Comparison of ENCODE assay signal across 9 cellular contexts in genomic region chr21:41369915-41370839, GRCh38. TPM values are rescaled to one million over a fixed set of nuclear protein-coding genes. Genes with fewer than 3 reads are reported as not detected.
DNase-seq lines count a peak whose midpoint lies in the region; ATAC-seq, FAIRE-seq and TF ChIP-seq lines count a peak whose summit lies in the region.
"Had no signal": no experiment of that assay in that cellular context is flagged by ENCODE, and none has a peak within 500 bp of the region (broad histone marks: within the 10 kb centered on the region; RNA-seq: fewer than 3 reads in every experiment).

No MANE protein-coding gene starts in this region.

- H2AFZ ChIP-seq in OCI-LY1 (ENCODE audit: low read length), result 0 out of 2 replicates have a peak overlapping the region, but pooled peaks have one; percentile 48

- H3K4me1 ChIP-seq in OCI-LY1 (ENCODE audit: insufficient read depth, low read length, severe bottlenecking), result peaks cover 61% of the 10 kb centered on the region
- peaks cover 5 to 19% of the 10 kb centered on the region in 2 donors for H3K4me1 ChIP-seq in small intestine (ENCODE audit: control insufficient read depth in 2 of 2, insufficient read depth in 1 of 2, low read depth in 1 of 2, low read length in 1 of 2)

- H3K9me3 ChIP-seq in OCI-LY1 (ENCODE audit: low read length) (no peaks in the 10 kb centered on the region), small intestine (ENCODE audit: control insufficient read depth, low read depth) (no peaks in the 10 kb centered on the region)

- peak overlapping the region; percentile 87 for H3K4me2 ChIP-seq in OCI-LY1 (ENCODE audit: low read length)

- peak overlapping the region; percentile 87 for H3K9ac ChIP-seq in OCI-LY1 (ENCODE audit: low read length)

- FAIRE-seq in small intestine (lab: Jason Lieb, UNC) (no peak), H54 (lab: Jason Lieb, UNC) (no peak)

- no peak for TF ChIP-seq POLR2A in H54 (IDR thresholded peaks at IDR 0.05; ENCODE audit: low read depth, low read length)

- H3K27ac ChIP-seq in OCI-LY1 (ENCODE audit: low read depth, low read length, poor library complexity, severe bottlenecking), result peak overlapping the region; percentile 97
- H3K27ac ChIP-seq in small intestine (ENCODE audit: low read depth in 1 of 2, low read length in 1 of 2), result peak overlapping the region in 1 of 2 donors; percentile 65

- H3K4me3 Mint-ChIP-seq in effector memory CD8-positive, alpha-beta T cell, result peak overlapping the region; percentile 84 to 86

- peak; percentile 6 for ATAC-seq in GM18502 (IDR thresholded peaks at IDR 0.05; ENCODE audit: poor library complexity, unreplicated experiment)
- ATAC-seq in effector memory CD8-positive, alpha-beta T cell (replicated peaks), result peak; percentile 63

- H3K27ac Mint-ChIP-seq in effector memory CD8-positive, alpha-beta T cell, result peak overlapping the region; percentile 93

- H3K9me2 ChIP-seq in OCI-LY1 (ENCODE audit: low read depth, low read length), result no peaks in the 10 kb centered on the region

- no peaks in the 10 kb centered on the region for H3K27me3 ChIP-seq in OCI-LY1 (ENCODE audit: insufficient read depth, low read length)
- H3K27me3 ChIP-seq in small intestine (ENCODE audit: control insufficient read depth in 2 of 2, insufficient read depth in 2 of 2, low read length in 2 of 2), result no peaks in the 10 kb centered on the region

- peaks cover 31% of the 10 kb centered on the region for H3K79me2 ChIP-seq in OCI-LY1 (ENCODE audit: insufficient read depth, low read length)

- TF ChIP-seq CTCF in OCI-LY1 (IDR thresholded peaks at IDR 0.05; ENCODE audit: low read length), result no peak

- peaks cover 25% of the 10 kb centered on the region; the same call in 1 of the 2 replicates for H3K36me3 ChIP-seq in OCI-LY1 (ENCODE audit: insufficient read depth, low read length)
- H3K36me3 ChIP-seq in small intestine (ENCODE audit: control insufficient read depth in 2 of 2, insufficient read depth in 2 of 2, low read length in 2 of 2), result no peaks in the 10 kb centered on the region

- peak overlapping the region; percentile 81 for H3K4me3 ChIP-seq in OCI-LY1 (ENCODE audit: low read depth, low read length, poor library complexity, severe bottlenecking)
- peak overlapping the region in 1 of 2 donors; percentile 24 for H3K4me3 ChIP-seq in small intestine (ENCODE audit: low read depth in 1 of 2, low read length in 2 of 2)

- no peaks in the 10 kb centered on the region for H3K9me3 Mint-ChIP-seq in effector memory CD8-positive, alpha-beta T cell

- DNase-seq in effector memory CD8-positive, alpha-beta T cell, result peak; percentile 16 to 40 (median 20)
- DNase-seq in small intestine (peak; percentile 38), H54 (ENCODE audit: insufficient read length, low spot score) (no peak), NCI-H345 treated with DMSO at 0.1 percent for 48 hours (lab: John Stamatoyannopoulos, UW; ENCODE audit: unreplicated experiment) (no peak), NCI-H524 treated with DMSO at 0.1 percent for 48 hours (lab: John Stamatoyannopoulos, UW) (no peak), AG08395 (ENCODE audit: low spot score) (no peak)

- peaks cover 51 to 52% of the 10 kb centered on the region in 2 donors for H3K4me1 Mint-ChIP-seq in effector memory CD8-positive, alpha-beta T cell (ENCODE audit: low read depth in 2 of 2)

- WGBS in small intestine, 3 donors, result 66 to 70% (median 69%) methylated on average over 30 of the region's 30 CpGs

- no peaks in the 10 kb centered on the region for H4K20me1 ChIP-seq in OCI-LY1 (ENCODE audit: insufficient read depth, low read length)

- peaks cover 28% of the 10 kb centered on the region for H3K36me3 Mint-ChIP-seq in effector memory CD8-positive, alpha-beta T cell (ENCODE audit: insufficient read depth)

- H3F3A ChIP-seq in OCI-LY1 (ENCODE audit: insufficient read depth, low read length), result no peaks in the 10 kb centered on the region

- no peaks in the 10 kb centered on the region for H3K27me3 Mint-ChIP-seq in effector memory CD8-positive, alpha-beta T cell

RNA-seq across cellular contexts. Expression of gene MX2, which starts 8.3 kb away (rescaled TPM):
- polyA plus RNA-seq in small intestine, result 1 to 10 TPM; 4.0 to 9.1 (median 5.9) TPM
- polyA plus RNA-seq: neural cell had no signal

RNA-seq across cellular contexts. Expression of gene FAM3B, which starts 53.6 kb away (rescaled TPM):
- 100 to 1,000 TPM; 128 to 379 (median 329) TPM for polyA plus RNA-seq in small intestine
- polyA plus RNA-seq: neural cell had no signal

RNA-seq across cellular contexts. Expression of gene MX1, which starts 55.9 kb away (rescaled TPM):
- polyA plus RNA-seq in small intestine, result 10 to 100 TPM; 36.0 to 64.9 (median 37.6) TPM

Comparison
In these comparisons a context has a peak if more than half of its experiments do, and no peak if none do; other contexts are left out.
1. DNase-seq: peak in effector memory CD8-positive, alpha-beta T cell (3 of 3) and small intestine (single experiment); none in H54 (single experiment), NCI-H345 treated with DMSO at 0.1 percent for 48 hours (single experiment), NCI-H524 treated with DMSO at 0.1 percent for 48 hours (single experiment) and AG08395 (single experiment).